Comparison of ENCODE assay signal across 18 cellular contexts in the genomic region with DNA sequence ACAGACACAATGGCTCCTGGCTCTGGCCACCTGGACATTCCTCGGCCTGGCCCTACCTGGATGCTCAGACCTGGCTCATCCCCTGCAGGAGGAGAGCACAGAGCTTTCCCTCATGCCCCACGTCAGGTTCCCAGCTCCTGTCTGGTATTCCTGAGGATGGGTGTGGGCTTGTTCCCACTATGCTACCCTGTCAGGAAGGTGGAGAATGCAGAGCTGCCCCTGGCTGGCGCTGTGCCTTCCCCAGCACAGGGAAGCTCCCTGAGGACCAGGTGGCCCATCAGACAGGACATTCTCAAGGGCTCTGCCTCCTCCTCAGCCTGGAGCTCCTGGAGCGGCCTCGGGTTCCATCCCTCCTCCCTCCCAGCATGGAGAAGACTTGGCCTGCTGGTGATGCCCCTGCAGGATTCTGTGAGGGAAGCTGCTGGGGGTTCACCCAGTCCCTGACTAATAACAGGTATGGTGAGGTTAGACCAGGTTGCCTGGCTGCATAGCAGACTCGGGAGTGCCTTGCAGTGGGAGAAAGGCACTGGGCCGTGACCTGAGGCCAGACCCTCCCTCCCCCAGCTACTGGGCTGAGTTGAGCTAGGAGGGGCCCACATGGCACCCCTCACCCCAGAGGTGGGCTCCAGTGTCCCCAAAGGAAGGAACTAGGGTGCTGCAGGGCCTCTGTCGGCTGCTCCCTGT.
"Had no signal": no experiment of that assay in that cellular context is flagged by ENCODE, and none has a peak within 500 bp of the region (broad histone marks: within the 10 kb centered on the region; RNA-seq: fewer than 3 reads in every experiment).

No MANE protein-coding gene starts in this region.

- H3K27me3 Mint-ChIP-seq: activated CD4-positive, alpha-beta T cell treated with anti-CD3 and anti-CD28 coated beads for 36 hours; activated naive CD8-positive, alpha-beta T cell; stimulated activated naive CD8-positive, alpha-beta T cell treated with anti-CD3 and anti-CD28 coated beads, Interleukin-15, Interleukin-2, amounts not matched to agents 100 ng/mL and 50 ng/mL, for 24 hours had no signal

- H3K27ac Mint-ChIP-seq: activated CD4-positive, alpha-beta T cell treated with anti-CD3 and anti-CD28 coated beads for 36 hours; activated naive CD8-positive, alpha-beta T cell; dendritic cell treated with granulocyte-macrophage colony-stimulating factor and Interleukin-4, amounts not matched to agents 40 ng/mL and 50 ng/mL, for 4 days; nephron progenitor cell; stimulated activated naive CD8-positive, alpha-beta T cell treated with anti-CD3 and anti-CD28 coated beads, Interleukin-15, Interleukin-2, amounts not matched to agents 100 ng/mL and 50 ng/mL, for 24 hours; WTC11 had no signal

- H3K9me3 ChIP-seq: suprapubic skin, transverse colon, vagina had no signal

- H3K27me3 ChIP-seq: transverse colon, vagina had no signal

- H3K4me3 ChIP-seq: lung, suprapubic skin, transverse colon, vagina had no signal

- H3K36me3 Mint-ChIP-seq: activated naive CD8-positive, alpha-beta T cell; WTC11 had no signal

- H3K4me3 Mint-ChIP-seq: activated CD4-positive, alpha-beta T cell treated with anti-CD3 and anti-CD28 coated beads for 36 hours; activated naive CD8-positive, alpha-beta T cell; dendritic cell treated with granulocyte-macrophage colony-stimulating factor and Interleukin-4, amounts not matched to agents 40 ng/mL and 50 ng/mL, for 4 days; stimulated activated naive CD8-positive, alpha-beta T cell treated with anti-CD3 and anti-CD28 coated beads, Interleukin-15, Interleukin-2, amounts not matched to agents 100 ng/mL and 50 ng/mL, for 24 hours; WTC11 had no signal

- ATAC-seq: activated CD4-positive, alpha-beta T cell treated with anti-CD3 and anti-CD28 coated beads for 36 hours; left lobe of liver had no signal

- H3K36me3 ChIP-seq: suprapubic skin, transverse colon, vagina had no signal

- DNase-seq: activated CD4-positive, alpha-beta T cell treated with anti-CD3 and anti-CD28 coated beads for 36 hours; activated CD4-positive, alpha-beta T cell treated with anti-CD3 and anti-CD28 coated beads, Interleukin-2, amount 50 U/mL, for 48 hours; effector CD8-positive, alpha-beta T cell; foreskin melanocyte; glutamatergic neuron; islet precursor cell; nephron progenitor cell; occipital lobe; stimulated activated CD4-positive, alpha-beta T cell treated with anti-CD3 and anti-CD28 coated beads, Interleukin-2, amount 100 ng/mL, for 24 hours; transverse colon had no signal

- H3K9me3 Mint-ChIP-seq: dendritic cell treated with granulocyte-macrophage colony-stimulating factor and Interleukin-4, amounts not matched to agents 40 ng/mL and 50 ng/mL, for 4 days; nephron progenitor cell; stimulated activated naive CD8-positive, alpha-beta T cell treated with anti-CD3 and anti-CD28 coated beads, Interleukin-15, Interleukin-2, amounts not matched to agents 100 ng/mL and 50 ng/mL, for 24 hours had no signal

- H3K27ac ChIP-seq: suprapubic skin, transverse colon, vagina had no signal

- H3K4me1 ChIP-seq: transverse colon had no signal
